In genomic region chr2:197311521-197312033, GRCh38 we compare ENCODE assay signal across 8 cellular contexts. TPM values are rescaled to one million over a fixed set of nuclear protein-coding genes. Genes with fewer than 3 reads are reported as not detected.
A peak's percentile ranks its signal among the peaks of the same experiment; 100 is the strongest.
DNase-seq lines count a peak whose midpoint lies in the region; ATAC-seq and TF ChIP-seq lines count a peak whose summit lies in the region.

No MANE protein-coding gene starts in this region.

- no peaks in the 10 kb centered on the region for H3K9me3 Mint-ChIP-seq in CD8-positive, alpha-beta memory T cell
- H3K9me3 Mint-ChIP-seq in brain = no peaks in the 10 kb centered on the region

- no peak for TF ChIP-seq RAD21 in neural cell (conservative IDR thresholded peaks at IDR 0.05)

- H3K4me1 Mint-ChIP-seq in CD8-positive, alpha-beta memory T cell = peaks cover 45 to 64% (median 62%) of the 10 kb centered on the region in 3 donors
- peaks cover 48% of the 10 kb centered on the region for H3K4me1 Mint-ChIP-seq in brain

- H3F3A ChIP-seq in neural cell (ENCODE audit: insufficient read depth, low read length, poor library complexity, severe bottlenecking) = no peaks in the 10 kb centered on the region

- H3K27me3 ChIP-seq in CD8-positive, alpha-beta memory T cell (ENCODE audit: insufficient read depth, low read length, poor library complexity, severe bottlenecking) = no peaks in the 10 kb centered on the region
- peaks cover 59% of the 10 kb centered on the region for H3K27me3 ChIP-seq in HUES6 (ENCODE audit: control insufficient read depth, insufficient read depth, low read length)
- no peaks in the 10 kb centered on the region for H3K27me3 ChIP-seq in neural cell (ENCODE audit: insufficient read depth, low read depth, low read length)

- peak overlapping the region; percentile 82 to 98 (median 94) for H3K27ac Mint-ChIP-seq in CD8-positive, alpha-beta memory T cell
- H3K27ac Mint-ChIP-seq in brain = peak overlapping the region; percentile 86 to 96 (median 91)

- no peaks in the 10 kb centered on the region for H3K79me2 ChIP-seq in neural cell (replicated peaks; ENCODE audit: insufficient read depth, low read length)

- peak overlapping the region; percentile 39 for H3K4me3 ChIP-seq in CD8-positive, alpha-beta memory T cell (ENCODE audit: low read length)
- H3K4me3 ChIP-seq in HUES6 (ENCODE audit: low read depth, low read length) (peak overlapping the region; percentile 92; the same call in 1 of the 2 replicates), neural cell (ENCODE audit: low read length) (peak overlapping the region; percentile 74)

- POLR2A ChIA-PET in CD8-positive, alpha-beta memory T cell (lab: Charles Lee) = interaction anchor here (0.9 to 4.8 kb wide), 3 partner anchors 106 to 120 kb away, joined by 3 to 68 read pairs (median 4); no protein-coding TSS in a partner anchor

- CTCF ChIA-PET in CD8-positive, alpha-beta memory T cell (lab: Charles Lee) = interaction anchor here (0.7 to 6.4 kb wide), 22 partner anchors 8 to 206 kb away, joined by 3 to 80 read pairs (median 4); no protein-coding TSS in a partner anchor

- peaks cover 43% of the 10 kb centered on the region for H3K4me1 ChIP-seq in CD8-positive, alpha-beta memory T cell (ENCODE audit: insufficient read depth, low read length)
- peaks cover 7% of the 10 kb centered on the region; the same call in 1 of the 2 replicates for H3K4me1 ChIP-seq in HUES6 (ENCODE audit: control insufficient read depth, insufficient read depth, low read length)

- H3K9me2 ChIP-seq in neural cell (ENCODE audit: insufficient read depth, low read length) = no peaks in the 10 kb centered on the region

- no peaks in the 10 kb centered on the region for H3K36me3 ChIP-seq in CD8-positive, alpha-beta memory T cell (ENCODE audit: insufficient read depth, low read length)
- H3K36me3 ChIP-seq in HUES6 (ENCODE audit: control insufficient read depth, insufficient read depth, low read length) (no peaks in the 10 kb centered on the region), neural cell (ENCODE audit: insufficient read depth, low read length) (no peaks in the 10 kb centered on the region)

- H4K20me1 ChIP-seq in neural cell (ENCODE audit: insufficient read depth) = no peaks in the 10 kb centered on the region

- H2AFZ ChIP-seq in neural cell (ENCODE audit: low read depth, low read length) = peak overlapping the region; percentile 91

- H3K9me3 ChIP-seq in CD8-positive, alpha-beta memory T cell (ENCODE audit: low read length) = no peaks in the 10 kb centered on the region
- H3K9me3 ChIP-seq in HUES6 (ENCODE audit: control insufficient read depth, insufficient read depth, low read depth, low read length) (no peaks in the 10 kb centered on the region), neural cell (ENCODE audit: low read length) (no peaks in the 10 kb centered on the region)

- no peak for DNase-seq in CD8-positive, alpha-beta memory T cell
- no peak for DNase-seq in stimulated activated CD4-positive, alpha-beta T cell treated with anti-CD3 and anti-CD28 coated beads, Interleukin-4, amount 100 ng/mL, for 1 hour
- DNase-seq in NCI-H1417 treated with DMSO at 0.1 percent for 48 hours (lab: John Stamatoyannopoulos, UW) = no peak
- no peak for DNase-seq in GM19238 (ENCODE audit: insufficient read length, low spot score)

- TF ChIP-seq CTCF in brain (conservative IDR thresholded peaks at IDR 0.05) = no peak
- TF ChIP-seq CTCF in neural cell (IDR thresholded peaks at IDR 0.05; ENCODE audit: poor library complexity, severe bottlenecking) = no peak

- H3K4me3 Mint-ChIP-seq in CD8-positive, alpha-beta memory T cell = peak overlapping the region; percentile 82 to 94 (median 84)
- peak overlapping the region; percentile 83 to 89 (median 87) for H3K4me3 Mint-ChIP-seq in brain

- H3K27ac ChIP-seq in CD8-positive, alpha-beta memory T cell (ENCODE audit: low read depth, low read length) = no peak overlapping the region
- H3K27ac ChIP-seq in HUES6 (ENCODE audit: low read depth, low read length) = no peak overlapping the region
- H3K27ac ChIP-seq in neural cell (ENCODE audit: low read length) = peak overlapping the region; percentile 73

- H3K9ac ChIP-seq in HUES6 (ENCODE audit: low read length) (no peak overlapping the region), neural cell (ENCODE audit: low read length) (peak overlapping the region; percentile 82)

- no peak for ATAC-seq in HG03097 (IDR thresholded peaks at IDR 0.05; ENCODE audit: low FRiP score, unreplicated experiment)

- H3K4me2 ChIP-seq in neural cell (ENCODE audit: low read length) = peak overlapping the region; percentile 85

- H3K36me3 Mint-ChIP-seq in CD8-positive, alpha-beta memory T cell = peaks cover 0 to 14% (median 0%) of the 10 kb centered on the region in 3 donors
- H3K36me3 Mint-ChIP-seq in brain = no peaks in the 10 kb centered on the region

- no peaks in the 10 kb centered on the region for H3K27me3 Mint-ChIP-seq in CD8-positive, alpha-beta memory T cell
- H3K27me3 Mint-ChIP-seq in brain = peaks cover 14% of the 10 kb centered on the region

- TF ChIP-seq EP300 in neural cell (conservative IDR thresholded peaks at IDR 0.05; ENCODE audit: poor library complexity, severe bottlenecking) = no peak

TF ChIP-seq in neural cell, 6 proteins besides CTCF, POLR2A, EP300 and RAD21:
- TF ChIP-seq TAF1 (IDR thresholded peaks at IDR 0.05; ENCODE audit: low read depth) = no peak
- TF ChIP-seq POLR2AphosphoS5 (IDR thresholded peaks at IDR 0.05) = no peak
- TF ChIP-seq, protein P1, sequence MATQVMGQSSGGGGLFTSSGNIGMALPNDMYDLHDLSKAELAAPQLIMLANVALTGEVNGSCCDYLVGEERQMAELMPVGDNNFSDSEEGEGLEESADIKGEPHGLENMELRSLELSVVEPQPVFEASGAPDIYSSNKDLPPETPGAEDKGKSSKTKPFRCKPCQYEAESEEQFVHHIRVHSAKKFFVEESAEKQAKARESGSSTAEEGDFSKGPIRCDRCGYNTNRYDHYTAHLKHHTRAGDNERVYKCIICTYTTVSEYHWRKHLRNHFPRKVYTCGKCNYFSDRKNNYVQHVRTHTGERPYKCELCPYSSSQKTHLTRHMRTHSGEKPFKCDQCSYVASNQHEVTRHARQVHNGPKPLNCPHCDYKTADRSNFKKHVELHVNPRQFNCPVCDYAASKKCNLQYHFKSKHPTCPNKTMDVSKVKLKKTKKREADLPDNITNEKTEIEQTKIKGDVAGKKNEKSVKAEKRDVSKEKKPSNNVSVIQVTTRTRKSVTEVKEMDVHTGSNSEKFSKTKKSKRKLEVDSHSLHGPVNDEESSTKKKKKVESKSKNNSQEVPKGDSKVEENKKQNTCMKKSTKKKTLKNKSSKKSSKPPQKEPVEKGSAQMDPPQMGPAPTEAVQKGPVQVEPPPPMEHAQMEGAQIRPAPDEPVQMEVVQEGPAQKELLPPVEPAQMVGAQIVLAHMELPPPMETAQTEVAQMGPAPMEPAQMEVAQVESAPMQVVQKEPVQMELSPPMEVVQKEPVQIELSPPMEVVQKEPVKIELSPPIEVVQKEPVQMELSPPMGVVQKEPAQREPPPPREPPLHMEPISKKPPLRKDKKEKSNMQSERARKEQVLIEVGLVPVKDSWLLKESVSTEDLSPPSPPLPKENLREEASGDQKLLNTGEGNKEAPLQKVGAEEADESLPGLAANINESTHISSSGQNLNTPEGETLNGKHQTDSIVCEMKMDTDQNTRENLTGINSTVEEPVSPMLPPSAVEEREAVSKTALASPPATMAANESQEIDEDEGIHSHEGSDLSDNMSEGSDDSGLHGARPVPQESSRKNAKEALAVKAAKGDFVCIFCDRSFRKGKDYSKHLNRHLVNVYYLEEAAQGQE (IDR thresholded peaks at IDR 0.05; ENCODE audit: borderline replicate concordance) = no peak
- no peak for TF ChIP-seq MXI1 (conservative IDR thresholded peaks at IDR 0.05; ENCODE audit: poor library complexity, severe bottlenecking)
- no peak for TF ChIP-seq EZH2 (IDR thresholded peaks at IDR 0.05; ENCODE audit: borderline replicate concordance, insufficient read depth, low read length, poor library complexity, severe bottlenecking)
- TF ChIP-seq SMC3 (conservative IDR thresholded peaks at IDR 0.05; ENCODE audit: poor library complexity) = no peak

RNA-seq across cellular contexts. Expression of gene ANKRD44, which starts 1.0 kb away (rescaled TPM):
- 100 to 1,000 TPM; 142 to 150 TPM for total RNA-seq in CD8-positive, alpha-beta memory T cell
- polyA plus RNA-seq in CD8-positive, alpha-beta memory T cell = 90.1 TPM
- 2.5 TPM for polyA plus RNA-seq in brain (ENCODE audit: insufficient read depth, low read depth, low replicate concordance)
- 60.2 and 94.3 TPM in 2 replicates for polyA plus RNA-seq in neural cell
- polyA minus RNA-seq in neural cell = 166 and 239 TPM in 2 replicates

Comparison
In these comparisons a context has a peak if more than half of its experiments do, and no peak if none do; other contexts are left out.
1. H3K4me3 ChIP-seq: peak in every context shown above with its lines; median percentile 92 in HUES6; 74 in neural cell; 39 in CD8-positive, alpha-beta memory T cell.
2. RNA of gene ANKRD44, which starts 1.0 kb away (polyA plus RNA-seq): 60.2 to 94.3 TPM in neural cell and 90.1 TPM in CD8-positive, alpha-beta memory T cell (single experiment); 2.5 TPM in brain (single experiment); every median in the first group is over 10 times any median in the second.